9 cellular contexts compared by ENCODE assay signal in genomic region chr18:47912343-47912742, GRCh38. TPM values are rescaled to one million over a fixed set of nuclear protein-coding genes. Genes with fewer than 3 reads are reported as not detected.
DNase-seq lines count a peak whose midpoint lies in the region; ATAC-seq and TF ChIP-seq lines count a peak whose summit lies in the region.
"Had no signal": no experiment of that assay in that cellular context is flagged by ENCODE, and none has a peak within 500 bp of the region (broad histone marks: within the 10 kb centered on the region; RNA-seq: fewer than 3 reads in every experiment).

No MANE protein-coding gene starts in this region.

- no peak for TF ChIP-seq CTCF in RWPE2 (IDR thresholded peaks at IDR 0.05; ENCODE audit: poor library complexity, severe bottlenecking)
- no peak for TF ChIP-seq CTCF in nephron (IDR thresholded peaks at IDR 0.05; ENCODE audit: unreplicated experiment in 3 of 3)
- no peak for TF ChIP-seq CTCF in A673 (conservative IDR thresholded peaks at IDR 0.05; ENCODE audit: low read depth, low read length)

- ATAC-seq in RWPE2 (ENCODE audit: low read depth) = 0 out of 3 replicates have a peak, but pooled peaks have one; percentile 33
- no peak for ATAC-seq in HG03432 (IDR thresholded peaks at IDR 0.05; ENCODE audit: unreplicated experiment)
- ATAC-seq in HG02973 (IDR thresholded peaks at IDR 0.05; ENCODE audit: unreplicated experiment) = no peak

- H3K27ac ChIP-seq in RWPE2 (ENCODE audit: poor library complexity, severe bottlenecking) = no peak overlapping the region
- H3K27ac ChIP-seq in epithelial cell of prostate = peak overlapping the region; percentile 45
- no peak overlapping the region for H3K27ac ChIP-seq in A673 (ENCODE audit: low read depth, low read length, poor library complexity, severe bottlenecking)

- no TSS peak for BruUV-seq in A673 (replicated peaks; lab: Mats Ljungman, UMichigan)

- intact Hi-C loops in A673 (cut with micrococcal nuclease; ENCODE audit: unreplicated experiment) = no loop called here

- H3K9me3 Mint-ChIP-seq in nephron = peaks cover 4% of the 10 kb centered on the region

- H3K4me1 Mint-ChIP-seq in nephron = peaks cover 26% of the 10 kb centered on the region

- H3K36me3 Mint-ChIP-seq in nephron (ENCODE audit: low read depth) = peaks cover 46% of the 10 kb centered on the region

- H3K27me3 Mint-ChIP-seq in nephron (ENCODE audit: low read depth) = no peaks in the 10 kb centered on the region

- H3K4me1 ChIP-seq in RWPE2 (ENCODE audit: insufficient read depth, poor library complexity, severe bottlenecking) (peaks cover 16% of the 10 kb centered on the region), A673 (ENCODE audit: insufficient read depth, low read length, poor library complexity, severe bottlenecking) (peaks cover 10% of the 10 kb centered on the region)

- no peak overlapping the region for H3K4me3 Mint-ChIP-seq in nephron

- peaks cover 16% of the 10 kb centered on the region for H3K36me3 ChIP-seq in RWPE2 (ENCODE audit: low read depth)
- no peaks in the 10 kb centered on the region for H3K36me3 ChIP-seq in A673 (ENCODE audit: insufficient read depth, low read length, poor library complexity, severe bottlenecking)

- POLR2A ChIA-PET in A673 (lab: Charles Lee; ENCODE audit: low non-redundant PET) = no interaction called here

- H3K27me3 ChIP-seq in RWPE2 (ENCODE audit: insufficient read depth, poor library complexity, severe bottlenecking) = no peaks in the 10 kb centered on the region
- H3K27me3 ChIP-seq in A673 (replicated peaks; ENCODE audit: insufficient read depth, low read depth, low read length, poor library complexity) = no peaks in the 10 kb centered on the region

- CTCF ChIA-PET in A673 (lab: Charles Lee) = no interaction called here

- DNase-seq in Ammon's horn (ENCODE audit: low spot score) = peak; percentile 61
- DNase-seq in RWPE2 (ENCODE audit: low spot score) = no peak
- no peak for DNase-seq in epithelial cell of prostate (ENCODE audit: low read depth, low spot score)
- DNase-seq in A673 (ENCODE audit: low spot score) = no peak
- no peak for DNase-seq in kidney tubule cell (ENCODE audit: low spot score)
- DNase-seq: activated gamma-delta T cell had no signal

- H3K27ac Mint-ChIP-seq in nephron = peak overlapping the region in 2 of 3 experiments; percentile 7 to 13

- no peaks in the 10 kb centered on the region for H3K9me3 ChIP-seq in RWPE2 (ENCODE audit: severe bottlenecking)
- no peaks in the 10 kb centered on the region for H3K9me3 ChIP-seq in A673 (ENCODE audit: low read depth, low read length, poor library complexity, severe bottlenecking)

- H3K4me3 ChIP-seq in RWPE2 (ENCODE audit: severe bottlenecking) (no peak overlapping the region), A673 (ENCODE audit: low read depth, low read length, poor library complexity, severe bottlenecking) (no peak overlapping the region)

RNA-seq across cellular contexts. Expression of gene SMAD2, which starts 18.1 kb away (rescaled TPM):
- 117 and 124 TPM in 2 replicates for total RNA-seq in A673 (2021)
